Comparison of ENCODE assay signal across 13 cellular contexts in the genomic region with DNA sequence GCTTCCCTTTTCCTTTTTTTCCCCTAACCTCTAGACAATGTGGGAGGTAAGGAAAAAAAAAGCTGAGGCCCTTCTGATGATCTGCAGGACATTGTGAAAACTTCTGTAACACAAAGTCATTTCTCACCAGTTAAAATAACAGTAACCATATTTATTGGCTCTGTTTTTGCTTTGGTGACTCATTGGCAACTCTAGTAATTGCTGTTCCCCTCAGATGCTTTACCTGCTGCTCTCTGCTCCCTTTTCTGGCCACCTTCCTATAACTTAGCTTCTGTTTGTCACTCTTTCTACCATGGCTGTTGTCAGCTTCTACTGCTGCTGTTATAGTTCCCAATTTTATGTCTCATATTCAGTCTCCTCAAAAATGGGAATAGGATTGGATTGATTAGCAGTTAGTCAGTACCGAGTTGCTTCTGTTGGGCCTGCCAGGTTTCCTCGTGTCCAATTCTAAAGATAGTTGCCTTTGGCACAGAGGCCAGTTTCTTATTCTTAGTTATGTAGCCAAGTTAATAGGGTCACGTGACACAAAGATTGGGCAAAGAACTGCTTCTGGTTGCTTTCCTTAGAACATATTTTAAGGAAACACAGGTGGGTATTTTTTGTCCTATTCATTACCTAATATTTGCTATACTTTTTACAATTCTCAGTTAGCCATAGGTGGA. TPM values are rescaled to one million over a fixed set of nuclear protein-coding genes. Genes with fewer than 3 reads are reported as not detected.
DNase-seq lines count a peak whose midpoint lies in the region; ATAC-seq, FAIRE-seq and TF ChIP-seq lines count a peak whose summit lies in the region.
"Had no signal": no experiment of that assay in that cellular context is flagged by ENCODE, and none has a peak within 500 bp of the region (broad histone marks: within the 10 kb centered on the region; RNA-seq: fewer than 3 reads in every experiment).

No MANE protein-coding gene starts in this region.

- H3K9ac ChIP-seq in PC-3 (ENCODE audit: low read length) (no peak overlapping the region), fibroblast of lung (ENCODE audit: insufficient read depth, low read length) (no peak overlapping the region)

- POLR2A ChIA-PET in PC-3 (lab: Charles Lee; ENCODE audit: unreplicated experiment) = no interaction called here

- H3K4me2 ChIP-seq in PC-3 (ENCODE audit: low read length) (no peak overlapping the region), fibroblast of lung (ENCODE audit: extremely low read depth, insufficient read depth, low read length) (no peak overlapping the region)

- BruUV-seq in PC-3 (replicated peaks; lab: Mats Ljungman, UMichigan) = no TSS peak

- CTCF ChIA-PET in PC-3 (lab: Charles Lee) = no interaction called here

- FAIRE-seq in pancreas (lab: Jason Lieb, UNC) (no peak), HTR-8/SVneo (lab: Jason Lieb, UNC) (no peak)

- WGBS in pancreas, 2 donors = 12 to 13% methylated on average over 3 of the region's 3 CpGs

- H2AFZ ChIP-seq in PC-3 (ENCODE audit: low read length) = no peak overlapping the region
- no peak overlapping the region for H2AFZ ChIP-seq in fibroblast of lung (ENCODE audit: low read length)

- H3K79me2 ChIP-seq in PC-3 (ENCODE audit: low read length) (peaks cover 26% of the 10 kb centered on the region), fibroblast of lung (ENCODE audit: control insufficient read depth, insufficient read depth, low read length) (no peaks in the 10 kb centered on the region)

- H3F3A ChIP-seq in PC-3 (ENCODE audit: low read length, unreplicated experiment) = no peaks in the 10 kb centered on the region

- no peaks in the 10 kb centered on the region for H3K27me3 ChIP-seq in PC-3 (ENCODE audit: low read length)
- no peaks in the 10 kb centered on the region for H3K27me3 ChIP-seq in fibroblast of lung (ENCODE audit: control insufficient read depth, insufficient read depth, low read length)
- H3K27me3 ChIP-seq in pancreas = no peaks in the 10 kb centered on the region

- TF ChIP-seq CTCF in PC-3 (conservative IDR thresholded peaks at IDR 0.05; ENCODE audit: low read depth, low read length) (no peak), fibroblast of lung (conservative IDR thresholded peaks at IDR 0.05 in 1 of 2, IDR thresholded peaks at IDR 0.05 in 1 of 2; ENCODE audit: low read depth in 1 of 2, low read length in 2 of 2) (no peak), pancreas (IDR thresholded peaks at IDR 0.05) (no peak), mucosa of descending colon (IDR thresholded peaks at IDR 0.05) (no peak)

- peaks cover 19% of the 10 kb centered on the region for H3K4me1 ChIP-seq in PC-3 (ENCODE audit: insufficient read depth, low read length)
- H3K4me1 ChIP-seq in fibroblast of lung (ENCODE audit: control insufficient read depth, extremely low read depth, insufficient read depth, low read length) = no peaks in the 10 kb centered on the region
- H3K4me1 ChIP-seq in pancreas = peaks cover 16 to 20% (median 20%) of the 10 kb centered on the region in 3 donors
- H3K4me1 ChIP-seq in mucosa of descending colon (ENCODE audit: low read depth) = no peaks in the 10 kb centered on the region

- no peaks in the 10 kb centered on the region for H3K9me2 ChIP-seq in PC-3 (replicated peaks; ENCODE audit: low read length)

- ATAC-seq in PC-3 = no peak; the same call in 1 of the 2 replicates
- ATAC-seq in pancreas = peak; percentile 77 to 86 (median 84)
- ATAC-seq in mucosa of descending colon = no peak
- ATAC-seq in HG02884 (IDR thresholded peaks at IDR 0.05; ENCODE audit: unreplicated experiment) = no peak
- ATAC-seq: activated naive CD8-positive, alpha-beta T cell treated with anti-CD3 and anti-CD28 coated beads, Interleukin-2, amount 50 U/mL, for 24 hours had no signal

- H3K27ac ChIP-seq in PC-3 (ENCODE audit: low read length) (no peak overlapping the region), fibroblast of lung (ENCODE audit: insufficient read depth, low read length) (no peak overlapping the region), pancreas (peak overlapping the region in 2 of 4 donors; percentile 20 to 29)

- intact Hi-C loops in PC-3 (cut with micrococcal nuclease) (no loop called here), pancreas (cut with DNase I) (no loop called here), mucosa of descending colon (cut with DNase I, micrococcal nuclease) (no loop called here)

- H4K20me1 ChIP-seq in PC-3 (ENCODE audit: low read length) (no peaks in the 10 kb centered on the region; the same call in none of the 2 replicates), fibroblast of lung (ENCODE audit: control insufficient read depth, extremely low read depth, insufficient read depth, low read length) (peaks cover 2% of the 10 kb centered on the region)

- no peaks in the 10 kb centered on the region for H3K36me3 ChIP-seq in PC-3 (ENCODE audit: low read depth, low read length)
- no peaks in the 10 kb centered on the region for H3K36me3 ChIP-seq in fibroblast of lung (ENCODE audit: control insufficient read depth, insufficient read depth, low read length)
- H3K36me3 ChIP-seq in pancreas = no peaks in the 10 kb centered on the region
- no peaks in the 10 kb centered on the region for H3K36me3 ChIP-seq in mucosa of descending colon (ENCODE audit: low read depth)

- H3K9me3 ChIP-seq in PC-3 (ENCODE audit: low read length) (no peaks in the 10 kb centered on the region), fibroblast of lung (ENCODE audit: control insufficient read depth, insufficient read depth, low read depth, low read length) (no peaks in the 10 kb centered on the region), pancreas (no peaks in the 10 kb centered on the region), mucosa of descending colon (no peaks in the 10 kb centered on the region)

- H3K4me3 ChIP-seq in PC-3 (ENCODE audit: low read length) = no peak overlapping the region
- no peak overlapping the region for H3K4me3 ChIP-seq in fibroblast of lung (replicated peaks in 1 of 4; ENCODE audit: control extremely low read depth in 1 of 4, insufficient read depth in 1 of 4, low read depth in 3 of 4, low read length in 4 of 4)
- H3K4me3 ChIP-seq in pancreas = no peak overlapping the region
- H3K4me3 ChIP-seq in mucosa of descending colon = no peak overlapping the region

- peak; percentile 22 for DNase-seq in ELR (ENCODE audit: low read depth)
- peak; percentile 25 for DNase-seq in PC-3
- peak; percentile 37 to 38 for DNase-seq in fibroblast of lung (ENCODE audit: low read depth in 2 of 2)
- DNase-seq in pancreas = peak in 3 of 6 donors; percentile 26 to 34 (median 29)
- no peak for DNase-seq in NK-92 (lab: John Stamatoyannopoulos, UW; ENCODE audit: unreplicated experiment)
- no peak for DNase-seq in HTR-8/SVneo (ENCODE audit: insufficient read length, low spot score)
- no peak for DNase-seq in mucosa of descending colon
- DNase-seq: activated naive CD8-positive, alpha-beta T cell treated with anti-CD3 and anti-CD28 coated beads, Interleukin-2, amount 50 U/mL, for 24 hours; effector CD8-positive, alpha-beta T cell; GF-D8; Karpas-422; T1000 had no signal

RNA-seq across cellular contexts. Expression of a gene that starts 16.8 kb away (rescaled TPM):
- 25.5 and 26.4 TPM in 2 replicates for total RNA-seq in PC-3 (2014; rRNA removed)
- 44.9 and 60.6 TPM in 2 replicates for total RNA-seq in fibroblast of lung
- polyA plus RNA-seq in fibroblast of lung = 24.1 and 44.3 TPM in 2 replicates
- 18.7 and 31.6 TPM in 2 replicates for polyA plus RNA-seq in fibroblast of lung (2012)
- 18.4 and 33.0 TPM in 2 replicates for polyA minus RNA-seq in fibroblast of lung (ENCODE audit: low replicate concordance)
- total RNA-seq in pancreas = 10 to 100 TPM; 16.0 to 29.9 (median 24.3) TPM
- 10 to 100 TPM in 1 of 2 donors, 1 to 10 TPM in 1; 4.4 to 18.6 TPM for polyA plus RNA-seq in pancreas
- 10 to 100 TPM; 23.5 to 41.7 (median 36.1) TPM for total RNA-seq in mucosa of descending colon

Comparison
In these comparisons a context has a peak if more than half of its experiments do, and no peak if none do; other contexts are left out.
1. DNase-seq: peak in ELR (single experiment), PC-3 (single experiment) and fibroblast of lung (2 of 2); none in NK-92 (single experiment), HTR-8/SVneo (single experiment) and mucosa of descending colon (0 of 3).
2. ATAC-seq: peak in pancreas (4 of 4); none in PC-3 (single experiment), mucosa of descending colon (single experiment) and HG02884 (single experiment).